8 cellular contexts compared by ENCODE assay signal in genomic region chr6:27187546-27188205, GRCh38. TPM values are rescaled to one million over a fixed set of nuclear protein-coding genes. Genes with fewer than 3 reads are reported as not detected.
DNase-seq lines count a peak whose midpoint lies in the region; ATAC-seq and TF ChIP-seq lines count a peak whose summit lies in the region.
"Not testable (repeated sequence)": the region's sequence is repeated elsewhere in the genome, so short reads cannot be mapped to it uniquely, and the experiment has no call there.

No MANE protein-coding gene starts in this region.

- peaks cover 10% of the 10 kb centered on the region for H3K4me1 Mint-ChIP-seq in CD8-positive, alpha-beta T cell (ENCODE audit: low read depth)
- not testable (repeated sequence) for H3K4me1 Mint-ChIP-seq in T-helper 17 cell

- peak overlapping the region; percentile 18 for H2AK9ac ChIP-seq in IMR-90 (replicated peaks; ENCODE audit: low read depth, low read length, poor library complexity)

- H3K79me2 ChIP-seq in osteoblast (ENCODE audit: insufficient read depth, low read length): not testable (repeated sequence)

- TF ChIP-seq POLR2A in IMR-90 (IDR thresholded peaks at IDR 0.05; ENCODE audit: low read depth, low read length); adrenal gland (IDR thresholded peaks at IDR 0.05); thyroid gland (IDR thresholded peaks at IDR 0.05): not testable (repeated sequence)

- H2BK15ac ChIP-seq in IMR-90 (ENCODE audit: low read depth, low read length): peak overlapping the region; percentile 77; the same call in 2 of the 3 replicates

- not testable (repeated sequence) for H3K36me3 ChIP-seq in CD8-positive, alpha-beta T cell (ENCODE audit: insufficient read depth, low read length); IMR-90 (ENCODE audit: control insufficient read depth, insufficient read depth, low read length); adrenal gland (replicated peaks in 1 of 2); osteoblast (ENCODE audit: insufficient read depth, low read length); thyroid gland

- H3K9me3 Mint-ChIP-seq in CD8-positive, alpha-beta T cell: not testable (repeated sequence)

- H2AK5ac ChIP-seq in IMR-90 (ENCODE audit: low read depth, low read length): not testable (repeated sequence)

- H4K5ac ChIP-seq in IMR-90 (ENCODE audit: low read depth, low read length): peak overlapping the region; percentile 55

- peak overlapping the region; percentile 77 for H2BK120ac ChIP-seq in IMR-90 (ENCODE audit: low read depth, low read length)

- H3K27ac Mint-ChIP-seq in CD8-positive, alpha-beta T cell: peak overlapping the region; percentile 29
- peak overlapping the region; percentile 74 for H3K27ac Mint-ChIP-seq in T-helper 17 cell

- in situ Hi-C loops in IMR-90 (cut with MboI; ENCODE audit: low sequenced_read_pairs): not testable (repeated sequence)

- DNase-seq in CD8-positive, alpha-beta T cell: peak in 1 of 7 experiments; percentile 50
- not testable (repeated sequence) for DNase-seq in IMR-90; T-helper 17 cell; epithelial cell of proximal tubule (ENCODE audit: low read depth); osteoblast (ENCODE audit: insufficient read length, low spot score, missing footprints)
- DNase-seq in adrenal gland: peak in 2 of 7 donors; percentile 9 to 21
- DNase-seq in left kidney (ENCODE audit: low read depth, low spot score): peak; percentile 45
- peak; percentile 36 to 47 for DNase-seq in thyroid gland

- peak overlapping the region; percentile 68 for H3K23ac ChIP-seq in IMR-90 (ENCODE audit: low read depth, low read length)

- H3K4ac ChIP-seq in IMR-90 (ENCODE audit: low read depth, low read length): peak overlapping the region; percentile 83

- intact Hi-C loops in CD8-positive, alpha-beta T cell (cut with DNase I, micrococcal nuclease): loop anchor here (1.0 to 10.0 kb wide), 8 partner anchors 125 to 1827 kb away; partner anchors contain the start of genes POM121L2 (in 2 of the 2), ZNF184 (in 1 of the 2) and ZNF391 (in 1 of the 2)
- intact Hi-C loops in IMR-90 (cut with micrococcal nuclease): loop anchor here (1.0 to 5.0 kb wide), 8 partner anchors 10 to 585 kb away; no protein-coding TSS in a partner anchor
- intact Hi-C loops in adrenal gland (cut with DNase I): loop anchor here (10.0 kb wide), 1 partner anchor 707 kb away; a partner anchor contains a TSS
- intact Hi-C loops in thyroid gland (cut with DNase I): not testable (repeated sequence)

- H4K91ac ChIP-seq in IMR-90 (ENCODE audit: insufficient read depth, low read depth, low read length): peak overlapping the region; percentile 77

- not testable (repeated sequence) for H3K9me1 ChIP-seq in IMR-90 (ENCODE audit: insufficient read depth, low read length)

- H3K56ac ChIP-seq in IMR-90 (ENCODE audit: extremely low read depth, insufficient read depth, low read length): peak overlapping the region; percentile 95

- dilution Hi-C loops in IMR-90 (cut with HindIII; ENCODE audit: low sequenced_read_pairs, unreplicated experiment): not testable (repeated sequence)

- H2AFZ ChIP-seq in IMR-90 (replicated peaks; ENCODE audit: low read length, poor library complexity): peak overlapping the region; percentile 85
- H2AFZ ChIP-seq in osteoblast (ENCODE audit: low read length): peak overlapping the region; percentile 98

- peak overlapping the region; percentile 91 for H2BK5ac ChIP-seq in IMR-90 (ENCODE audit: low read depth, low read length, poor library complexity, severe bottlenecking)

- H3K4me3 ChIP-seq in CD8-positive, alpha-beta T cell (ENCODE audit: low read depth, low read length): peak overlapping the region; percentile 58
- H3K4me3 ChIP-seq in IMR-90 (ENCODE audit: insufficient read depth, low read depth, low read length) (peak overlapping the region; percentile 66), adrenal gland (peak overlapping the region in 3 of 4 donors; percentile 51 to 87 (median 63)), epithelial cell of proximal tubule (ENCODE audit: low read depth, low read length) (peak overlapping the region; percentile 80), osteoblast (ENCODE audit: insufficient read depth, low read length) (peak overlapping the region; percentile 84), thyroid gland (replicated peaks in 1 of 3) (peak overlapping the region; percentile 14 to 33 (median 32))

- H4K20me1 ChIP-seq in IMR-90 (ENCODE audit: insufficient read depth, low read length); osteoblast (ENCODE audit: insufficient read depth, low read length): not testable (repeated sequence)

- peak overlapping the region; percentile 6 for H3K27ac ChIP-seq in CD8-positive, alpha-beta T cell (ENCODE audit: low read depth, low read length)
- H3K27ac ChIP-seq in IMR-90 (ENCODE audit: insufficient read depth, low read length): peak overlapping the region; percentile 88
- peak overlapping the region; percentile 74 to 88 (median 77) for H3K27ac ChIP-seq in adrenal gland
- H3K27ac ChIP-seq in osteoblast (ENCODE audit: low read depth, low read length): peak overlapping the region; percentile 71
- peak overlapping the region; percentile 85 to 92 (median 89) for H3K27ac ChIP-seq in thyroid gland

- peak overlapping the region; percentile 76 for H3K9ac ChIP-seq in IMR-90 (ENCODE audit: low read depth, low read length)

- 0% methylated on average over 8 of the region's 20 CpGs; no CpG with 5 or more reads in 1 of the 2 experiments for WGBS in IMR-90 (ENCODE audit: extremely low coverage in 2 of 2, insufficient read length in 1 of 2), 2 experiments
- 8 to 15% (median 10%) methylated on average over 20 of the region's 20 CpGs for WGBS in adrenal gland, 4 donors
- 2% methylated on average over 20 of the region's 20 CpGs for WGBS in thyroid gland, 2 donors

- not testable (repeated sequence) for H3K36me3 Mint-ChIP-seq in CD8-positive, alpha-beta T cell; T-helper 17 cell (ENCODE audit: low read depth)

- TF ChIP-seq CTCF in CD8-positive, alpha-beta T cell (IDR thresholded peaks at IDR 0.05); IMR-90 (conservative IDR thresholded peaks at IDR 0.05; ENCODE audit: low read depth, low read length); adrenal gland (IDR thresholded peaks at IDR 0.05); epithelial cell of proximal tubule (conservative IDR thresholded peaks at IDR 0.05; ENCODE audit: low read depth, low read length); osteoblast (IDR thresholded peaks at IDR 0.05; ENCODE audit: extremely low read depth, low read depth, low read length); thyroid gland (IDR thresholded peaks at IDR 0.05): not testable (repeated sequence)

- peak overlapping the region; percentile 80 for H3K14ac ChIP-seq in IMR-90 (replicated peaks; ENCODE audit: low read depth, low read length)

- H3K18ac ChIP-seq in IMR-90 (ENCODE audit: low read depth, low read length): peak overlapping the region; percentile 73

- not testable (repeated sequence) for TF ChIP-seq RAD21 in IMR-90 (IDR thresholded peaks at IDR 0.05; ENCODE audit: low read length)

- peak overlapping the region; percentile 87 for H3K4me3 Mint-ChIP-seq in CD8-positive, alpha-beta T cell
- peak overlapping the region; percentile 97 for H3K4me3 Mint-ChIP-seq in T-helper 17 cell

- peak overlapping the region; percentile 7 for H2BK20ac ChIP-seq in IMR-90 (ENCODE audit: low read depth, low read length)

- POLR2A ChIA-PET in CD8-positive, alpha-beta T cell (lab: Charles Lee): interaction anchor here (1.1 to 1.9 kb wide), 4 partner anchors 10 to 683 kb away, joined by 3 to 7 read pairs (median 4); a partner anchor contains a TSS
- POLR2A ChIA-PET in IMR-90 (lab: Charles Lee; ENCODE audit: unreplicated experiment): interaction anchor here (0.6 kb wide), 1 partner anchor 503 kb away, joined by 3 read pairs; no protein-coding TSS in a partner anchor

- not testable (repeated sequence) for H3K79me1 ChIP-seq in IMR-90 (ENCODE audit: low read depth in 1 of 2, low read length in 2 of 2)

- H3K27me3 ChIP-seq in CD8-positive, alpha-beta T cell (ENCODE audit: insufficient read depth, low read length); IMR-90 (ENCODE audit: control insufficient read depth, insufficient read depth, low read length); adrenal gland; osteoblast (ENCODE audit: insufficient read depth, low read length); thyroid gland: not testable (repeated sequence)

- H3K4me2 ChIP-seq in IMR-90 (ENCODE audit: low read depth, low read length): peak overlapping the region; percentile 69
- H3K4me2 ChIP-seq in osteoblast (ENCODE audit: insufficient read depth, low read length): peak overlapping the region; percentile 92

- CTCF ChIA-PET in CD8-positive, alpha-beta T cell (lab: Charles Lee): interaction anchor here (0.7 to 1.4 kb wide), 15 partner anchors 9 to 709 kb away, joined by 3 to 8 read pairs (median 4); a partner anchor contains a TSS
- CTCF ChIA-PET in IMR-90 (lab: Yijun Ruan, JAX): interaction anchor here (0.6 to 1.4 kb wide), 3 partner anchors 10 to 608 kb away, joined by 3 read pairs; no protein-coding TSS in a partner anchor

- not testable (repeated sequence) for H3K9me3 ChIP-seq in CD8-positive, alpha-beta T cell (ENCODE audit: low read length); IMR-90 (ENCODE audit: control insufficient read depth, insufficient read depth, low read length); T-helper 17 cell (ENCODE audit: control insufficient read depth, low read length, poor library complexity, severe bottlenecking); adrenal gland (replicated peaks in 1 of 3); osteoblast (ENCODE audit: low read depth, low read length); thyroid gland

- not testable (repeated sequence) for H3K27me3 Mint-ChIP-seq in CD8-positive, alpha-beta T cell (ENCODE audit: low read depth); T-helper 17 cell

- not testable (repeated sequence) for ATAC-seq in CD8-positive, alpha-beta T cell; T-helper 17 cell
- ATAC-seq in IMR-90 (ENCODE audit: low read depth): peak; percentile 8

- H3K4me1 ChIP-seq in CD8-positive, alpha-beta T cell (ENCODE audit: insufficient read depth, low read length); IMR-90 (ENCODE audit: control insufficient read depth, insufficient read depth, low read length); adrenal gland (replicated peaks in 1 of 2); osteoblast (ENCODE audit: insufficient read depth, low read length); thyroid gland: not testable (repeated sequence)

- not testable (repeated sequence) for BruUV-seq in IMR-90 (replicated peaks; lab: Mats Ljungman, UMichigan)

- H4K8ac ChIP-seq in IMR-90 (ENCODE audit: low read depth in 2 of 2, low read length in 2 of 2): peak overlapping the region; percentile 48 to 85

RNA-seq across cellular contexts. Expression of gene PRSS16, which starts 59.8 kb away (rescaled TPM):
- total RNA-seq in CD8-positive, alpha-beta T cell: under 1 TPM; 0.58 to 0.62 TPM
- total RNA-seq in IMR-90 (2012; rRNA removed) (not detected in 2 replicates), T-helper 17 cell (1 to 10 TPM in 1 of 2 donors, under 1 TPM in 1; 0.80 to 2.0 TPM), adrenal gland (1 to 10 TPM in 4 of 8 donors, under 1 TPM in 2, not detected in 2; 0.63 to 3.5 (median 2.3) TPM), epithelial cell of proximal tubule (1.0 and 2.8 TPM in 2 replicates), osteoblast (not detected in 2 replicates), thyroid gland (10 to 100 TPM; 12.8 to 32.0 (median 21.6) TPM)
- polyA plus RNA-seq in IMR-90 (2012; rRNA removed) (0.14 and 0.39 TPM in 2 replicates), adrenal gland (1 to 10 TPM in 2 of 3 donors, under 1 TPM in 1; 0.80 to 1.3 (median 1.1) TPM)
- 0.22 TPM in 2 replicates for polyA plus RNA-seq in IMR-90 (2012; cell fraction: cytosol; rRNA removed)
- 0.82 and 1.1 TPM in 2 replicates for polyA plus RNA-seq in IMR-90 (2012; cell fraction: nucleus; rRNA removed; ENCODE audit: low replicate concordance)

Comparison
In these comparisons a context has a peak if more than half of its experiments do, and no peak if none do; other contexts are left out.
1. H3K27ac ChIP-seq: peak in every context shown above with its lines; median percentile 89 in thyroid gland; 88 in IMR-90; 77 in adrenal gland; 71 in osteoblast; 6 in CD8-positive, alpha-beta T cell.
2. H3K4me3 ChIP-seq: peak in every context shown above with its lines; median percentile 84 in osteoblast; 80 in epithelial cell of proximal tubule; 66 in IMR-90; 63 in adrenal gland; 58 in CD8-positive, alpha-beta T cell; 32 in thyroid gland.